8 cellular contexts compared by ENCODE assay signal in the genomic region with DNA sequence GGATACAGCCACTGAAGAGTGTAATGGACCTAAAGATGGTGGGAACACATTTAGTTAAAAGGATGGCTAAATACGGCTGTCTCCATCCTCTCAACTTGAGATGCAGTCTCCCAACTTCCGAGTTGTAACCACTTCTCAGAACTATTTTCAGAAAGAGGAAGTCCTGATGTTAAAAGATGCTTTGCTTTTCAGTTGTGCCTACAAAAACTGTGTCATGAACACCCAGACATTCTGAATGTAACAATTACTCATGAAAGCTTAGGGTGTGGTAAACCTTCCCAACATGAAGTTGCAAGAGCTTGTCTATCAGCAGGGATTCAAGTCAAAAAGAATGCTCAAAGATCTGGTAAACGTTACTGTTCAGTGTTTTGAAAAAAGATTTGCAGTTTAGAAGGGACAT.
DNase-seq lines count a peak whose midpoint lies in the region; ATAC-seq and TF ChIP-seq lines count a peak whose summit lies in the region.
"Had no signal": no experiment of that assay in that cellular context is flagged by ENCODE, and none has a peak within 500 bp of the region (broad histone marks: within the 10 kb centered on the region; RNA-seq: fewer than 3 reads in every experiment).

No MANE protein-coding gene starts in this region.

- H3K4me1 ChIP-seq in OCI-LY3 (ENCODE audit: low read length): peaks cover 62% of the 10 kb centered on the region
- peaks cover 4 to 15% of the 10 kb centered on the region in 2 experiments for H3K4me1 ChIP-seq in neutrophil (ENCODE audit: control insufficient read depth in 1 of 2, insufficient read depth in 1 of 2, low read depth in 1 of 2, low read length in 1 of 2)
- H3K4me1 ChIP-seq in PC-3 (ENCODE audit: insufficient read depth, low read length): no peaks in the 10 kb centered on the region
- H3K4me1 ChIP-seq in A673 (ENCODE audit: insufficient read depth, low read length, poor library complexity, severe bottlenecking): no peaks in the 10 kb centered on the region

- DNase-seq in PC-3 (no peak), A673 (ENCODE audit: low spot score) (no peak), NCI-H226 (no peak)

- H3K36me3 ChIP-seq in OCI-LY3 (replicated peaks; ENCODE audit: low read depth, low read length): peaks cover 12% of the 10 kb centered on the region
- H3K36me3 ChIP-seq in neutrophil: no peaks in the 10 kb centered on the region
- H3K36me3 ChIP-seq in PC-3 (ENCODE audit: low read depth, low read length): no peaks in the 10 kb centered on the region
- no peaks in the 10 kb centered on the region for H3K36me3 ChIP-seq in A673 (ENCODE audit: insufficient read depth, low read length, poor library complexity, severe bottlenecking)
- H3K36me3 ChIP-seq: cardiac muscle cell had no signal

- CTCF ChIA-PET in PC-3 (lab: Charles Lee) (no interaction called here), A673 (lab: Charles Lee) (no interaction called here)

- TF ChIP-seq CTCF in OCI-LY3 (IDR thresholded peaks at IDR 0.05; ENCODE audit: low read depth, low read length) (no peak), neutrophil (IDR thresholded peaks at IDR 0.05) (no peak), PC-3 (conservative IDR thresholded peaks at IDR 0.05; ENCODE audit: low read depth, low read length) (no peak), A673 (conservative IDR thresholded peaks at IDR 0.05; ENCODE audit: low read depth, low read length) (no peak)

- no peaks in the 10 kb centered on the region for H3K9me3 ChIP-seq in OCI-LY3 (ENCODE audit: insufficient read depth, low read length)
- no peaks in the 10 kb centered on the region for H3K9me3 ChIP-seq in neutrophil
- H3K9me3 ChIP-seq in PC-3 (ENCODE audit: low read length): no peaks in the 10 kb centered on the region
- no peaks in the 10 kb centered on the region for H3K9me3 ChIP-seq in A673 (ENCODE audit: low read depth, low read length, poor library complexity, severe bottlenecking)

- H3K4me3 ChIP-seq in OCI-LY3 (ENCODE audit: low read length) (peak overlapping the region; percentile 67), neutrophil (ENCODE audit: low read depth in 1 of 2, low read length in 1 of 2) (no peak overlapping the region), PC-3 (ENCODE audit: low read length) (no peak overlapping the region), A673 (ENCODE audit: low read depth, low read length, poor library complexity, severe bottlenecking) (no peak overlapping the region)
- H3K4me3 ChIP-seq: cardiac muscle cell had no signal

- intact Hi-C loops in PC-3 (cut with micrococcal nuclease): no loop called here
- intact Hi-C loops in A673 (cut with micrococcal nuclease; ENCODE audit: unreplicated experiment): no loop called here

- H2AFZ ChIP-seq in OCI-LY3 (ENCODE audit: low read depth, low read length): no peak overlapping the region
- no peak overlapping the region for H2AFZ ChIP-seq in PC-3 (ENCODE audit: low read length)

- peaks cover 8% of the 10 kb centered on the region for H3K79me2 ChIP-seq in OCI-LY3 (ENCODE audit: low read length)
- no peaks in the 10 kb centered on the region for H3K79me2 ChIP-seq in PC-3 (ENCODE audit: low read length)

- H3K4me2 ChIP-seq in OCI-LY3 (ENCODE audit: low read length) (peak overlapping the region; percentile 96), PC-3 (ENCODE audit: low read length) (no peak overlapping the region)

- H4K20me1 ChIP-seq in OCI-LY3 (ENCODE audit: insufficient read depth, low read length): no peaks in the 10 kb centered on the region
- no peaks in the 10 kb centered on the region for H4K20me1 ChIP-seq in PC-3 (ENCODE audit: low read length)

- BruUV-seq in PC-3 (replicated peaks; lab: Mats Ljungman, UMichigan) (no TSS peak), A673 (replicated peaks; lab: Mats Ljungman, UMichigan) (no TSS peak)

- ATAC-seq in GM19023 (IDR thresholded peaks at IDR 0.05; ENCODE audit: unreplicated experiment) (peak; percentile 72), HG02840 (IDR thresholded peaks at IDR 0.05; ENCODE audit: low FRiP score, unreplicated experiment) (peak; percentile 77), PC-3 (no peak)

- H3K9ac ChIP-seq in OCI-LY3 (ENCODE audit: low read length) (peak overlapping the region; percentile 70; the same call in 1 of the 2 replicates), PC-3 (ENCODE audit: low read length) (no peak overlapping the region)

- H3F3A ChIP-seq in PC-3 (ENCODE audit: low read length, unreplicated experiment): no peaks in the 10 kb centered on the region

- POLR2A ChIA-PET in PC-3 (lab: Charles Lee; ENCODE audit: unreplicated experiment) (no interaction called here), A673 (lab: Charles Lee; ENCODE audit: low non-redundant PET) (no interaction called here)

- H3K27ac ChIP-seq in OCI-LY3 (ENCODE audit: low read length) (peak overlapping the region; percentile 94), neutrophil (peak overlapping the region; percentile 64), PC-3 (ENCODE audit: low read length) (no peak overlapping the region), A673 (ENCODE audit: low read depth, low read length, poor library complexity, severe bottlenecking) (no peak overlapping the region)
- H3K27ac ChIP-seq: cardiac muscle cell had no signal

- H3K9me2 ChIP-seq in PC-3 (replicated peaks; ENCODE audit: low read length): no peaks in the 10 kb centered on the region

- H3K27me3 ChIP-seq in OCI-LY3 (ENCODE audit: low read depth, low read length): no peaks in the 10 kb centered on the region
- no peaks in the 10 kb centered on the region for H3K27me3 ChIP-seq in neutrophil
- H3K27me3 ChIP-seq in PC-3 (ENCODE audit: low read length): no peaks in the 10 kb centered on the region
- H3K27me3 ChIP-seq in A673 (replicated peaks; ENCODE audit: insufficient read depth, low read depth, low read length, poor library complexity): no peaks in the 10 kb centered on the region

Comparison
In these comparisons a context has a peak if more than half of its experiments do, and no peak if none do; other contexts are left out.
1. H3K27ac ChIP-seq: peak in OCI-LY3 (single experiment) and neutrophil (single experiment); none in PC-3 (single experiment) and A673 (single experiment).